In genomic region chr3:136792931-136793330, GRCh38 we compare ENCODE assay signal across 21 cellular contexts. TPM values are rescaled to one million over a fixed set of nuclear protein-coding genes. Genes with fewer than 3 reads are reported as not detected.
DNase-seq lines count a peak whose midpoint lies in the region; ATAC-seq, FAIRE-seq and TF ChIP-seq lines count a peak whose summit lies in the region.
"Had no signal": no experiment of that assay in that cellular context is flagged by ENCODE, and none has a peak within 500 bp of the region (broad histone marks: within the 10 kb centered on the region; RNA-seq: fewer than 3 reads in every experiment).

No MANE protein-coding gene starts in this region.

- H3K36me3 ChIP-seq in BLaER1 treated with 17β-estradiol and CSF1 and Interleukin-3, amounts not matched to agents 10 nM and 100 nM: no peaks in the 10 kb centered on the region
- H3K36me3 ChIP-seq in Karpas-422 (ENCODE audit: insufficient read depth, low read length) (no peaks in the 10 kb centered on the region), PC-3 (ENCODE audit: low read depth, low read length) (no peaks in the 10 kb centered on the region), pancreas (no peaks in the 10 kb centered on the region), psoas muscle (ENCODE audit: insufficient read depth in 1 of 2, low read depth in 1 of 2) (no peaks in the 10 kb centered on the region)

- peaks cover 8 to 31% (median 26%) of the 10 kb centered on the region in 10 experiments for H3K4me1 ChIP-seq in BLaER1 treated with 17β-estradiol and CSF1 and Interleukin-3, amounts not matched to agents 10 nM and 100 nM
- H3K4me1 ChIP-seq in Karpas-422 (ENCODE audit: low read length): peaks cover 3% of the 10 kb centered on the region
- H3K4me1 ChIP-seq in PC-3 (ENCODE audit: insufficient read depth, low read length): no peaks in the 10 kb centered on the region
- H3K4me1 ChIP-seq in pancreas: no peaks in the 10 kb centered on the region
- no peaks in the 10 kb centered on the region for H3K4me1 ChIP-seq in psoas muscle

- H3K36me3 Mint-ChIP-seq in brain: no peaks in the 10 kb centered on the region

- no peak overlapping the region for H3K4me3 ChIP-seq in BLaER1 treated with 17β-estradiol and CSF1 and Interleukin-3, amounts not matched to agents 10 nM and 100 nM
- no peak overlapping the region for H3K4me3 ChIP-seq in Karpas-422 (ENCODE audit: low read length)
- H3K4me3 ChIP-seq in PC-3 (ENCODE audit: low read length): no peak overlapping the region
- no peak overlapping the region for H3K4me3 ChIP-seq in pancreas
- no peak overlapping the region for H3K4me3 ChIP-seq in psoas muscle
- H3K4me3 ChIP-seq: GM23338, SK-N-MC had no signal

- H3K9me2 ChIP-seq in Karpas-422 (replicated peaks; ENCODE audit: insufficient read depth, low read length): no peaks in the 10 kb centered on the region
- H3K9me2 ChIP-seq in PC-3 (replicated peaks; ENCODE audit: low read length): no peaks in the 10 kb centered on the region

- H3K9me3 Mint-ChIP-seq in brain: peaks cover 0 to 3% (median 0%) of the 10 kb centered on the region in 5 experiments
- H3K9me3 Mint-ChIP-seq: GM23338 had no signal

- H3K4me2 ChIP-seq in BLaER1 treated with 17β-estradiol and CSF1 and Interleukin-3, amounts not matched to agents 10 nM and 100 nM: peak overlapping the region in 6 of 11 experiments; percentile 34 to 68 (median 60); a peak in 7 of 22 replicates
- H3K4me2 ChIP-seq in Karpas-422 (ENCODE audit: low read depth, low read length, poor library complexity, severe bottlenecking): no peak overlapping the region
- H3K4me2 ChIP-seq in PC-3 (ENCODE audit: low read length): no peak overlapping the region
- H3K4me2 ChIP-seq: GM23338 had no signal

- H3K9ac ChIP-seq in BLaER1 treated with 17β-estradiol and CSF1 and Interleukin-3, amounts not matched to agents 10 nM and 100 nM: 0 out of 22 replicates have a peak overlapping the region, but pooled peaks of 1 of the 11 experiments have one; percentile 5
- no peak overlapping the region for H3K9ac ChIP-seq in Karpas-422 (ENCODE audit: low read length)
- no peak overlapping the region for H3K9ac ChIP-seq in PC-3 (ENCODE audit: low read length)

- no TSS peak for BruUV-seq in PC-3 (replicated peaks; lab: Mats Ljungman, UMichigan)

- peak overlapping the region; percentile 43; the same call in 1 of the 2 replicates for H2AFZ ChIP-seq in Karpas-422 (ENCODE audit: low read length)
- no peak overlapping the region for H2AFZ ChIP-seq in PC-3 (ENCODE audit: low read length)
- H2AFZ ChIP-seq: GM23338 had no signal

- H3K4me1 Mint-ChIP-seq in brain: peaks cover 38% of the 10 kb centered on the region
- H3K4me1 Mint-ChIP-seq: GM23338 had no signal

- peak overlapping the region in 4 of 5 experiments; percentile 87 to 92 (median 89) for H3K27ac Mint-ChIP-seq in brain
- H3K27ac Mint-ChIP-seq: GM23338 had no signal

- H4K20me1 ChIP-seq in BLaER1 treated with 17β-estradiol and CSF1 and Interleukin-3, amounts not matched to agents 10 nM and 100 nM: no peaks in the 10 kb centered on the region
- H4K20me1 ChIP-seq in Karpas-422 (ENCODE audit: insufficient read depth, low read depth, low read length) (no peaks in the 10 kb centered on the region), PC-3 (ENCODE audit: low read length) (no peaks in the 10 kb centered on the region)

- intact Hi-C loops in PC-3 (cut with micrococcal nuclease) (no loop called here), pancreas (cut with DNase I) (no loop called here), psoas muscle (cut with DNase I) (no loop called here)

- H3K79me2 ChIP-seq in Karpas-422 (ENCODE audit: low read length) (no peaks in the 10 kb centered on the region), PC-3 (ENCODE audit: low read length) (no peaks in the 10 kb centered on the region)

- no peaks in the 10 kb centered on the region for H3F3A ChIP-seq in PC-3 (ENCODE audit: low read length, unreplicated experiment)

- no peaks in the 10 kb centered on the region for H3K9me3 ChIP-seq in BLaER1 treated with 17β-estradiol and CSF1 and Interleukin-3, amounts not matched to agents 10 nM and 100 nM (replicated peaks in 1 of 11)
- H3K9me3 ChIP-seq in Karpas-422 (ENCODE audit: low read length): no peaks in the 10 kb centered on the region
- H3K9me3 ChIP-seq in PC-3 (ENCODE audit: low read length): no peaks in the 10 kb centered on the region
- no peaks in the 10 kb centered on the region for H3K9me3 ChIP-seq in pancreas
- H3K9me3 ChIP-seq in psoas muscle: no peaks in the 10 kb centered on the region

- no peaks in the 10 kb centered on the region for H3K27me3 Mint-ChIP-seq in brain

- WGBS in pancreas, 2 donors: 27 to 52% methylated on average over 1 of the region's 1 CpG
- 66 to 70% (median 67%) methylated on average over 1 of the region's 1 CpG for WGBS in psoas muscle, 3 donors

- H3K27ac ChIP-seq in BLaER1 treated with 17β-estradiol and CSF1 and Interleukin-3, amounts not matched to agents 10 nM and 100 nM: no peak overlapping the region
- H3K27ac ChIP-seq in Karpas-422 (ENCODE audit: low read length): no peak overlapping the region
- no peak overlapping the region for H3K27ac ChIP-seq in PC-3 (ENCODE audit: low read length)
- no peak overlapping the region for H3K27ac ChIP-seq in pancreas
- no peak overlapping the region for H3K27ac ChIP-seq in psoas muscle
- H3K27ac ChIP-seq: HL-60, SK-N-MC had no signal

- H3K27me3 ChIP-seq in BLaER1 treated with 17β-estradiol and CSF1 and Interleukin-3, amounts not matched to agents 10 nM and 100 nM: no peaks in the 10 kb centered on the region
- H3K27me3 ChIP-seq in Karpas-422 (ENCODE audit: low read length) (no peaks in the 10 kb centered on the region; the same call in 1 of the 2 replicates), PC-3 (ENCODE audit: low read length) (no peaks in the 10 kb centered on the region), pancreas (no peaks in the 10 kb centered on the region), psoas muscle (ENCODE audit: insufficient read depth in 3 of 3, low read length in 2 of 3) (no peaks in the 10 kb centered on the region)

- FAIRE-seq in RCC 7860 (lab: Jason Lieb, UNC) (no peak), pancreas (lab: Jason Lieb, UNC) (no peak)

- peak overlapping the region in 1 of 5 experiments; percentile 35 for H3K4me3 Mint-ChIP-seq in brain
- H3K4me3 Mint-ChIP-seq: GM23338 had no signal

- no peak for TF ChIP-seq CTCF in brain (conservative IDR thresholded peaks at IDR 0.05)
- TF ChIP-seq CTCF in PC-3 (conservative IDR thresholded peaks at IDR 0.05; ENCODE audit: low read depth, low read length): no peak
- no peak for TF ChIP-seq CTCF in pancreas (IDR thresholded peaks at IDR 0.05)
- TF ChIP-seq CTCF in psoas muscle (IDR thresholded peaks at IDR 0.05): no peak

- POLR2A ChIA-PET in PC-3 (lab: Charles Lee; ENCODE audit: unreplicated experiment): no interaction called here

- ATAC-seq in PC-3 (no peak), pancreas (no peak), psoas muscle (no peak)
- ATAC-seq: GM23338 had no signal

- DNase-seq in Karpas-422: no peak
- DNase-seq in midbrain (lab: John Stamatoyannopoulos, UW): peak; percentile 54
- no peak for DNase-seq in RCC 7860 (ENCODE audit: low spot score)
- DNase-seq in PC-3: no peak
- no peak for DNase-seq in pancreas
- DNase-seq in psoas muscle: no peak
- DNase-seq: COR-L47, DMS153, GF-D8, HCEC 1CT, IMR-90, MM.1S, NCI-H1092 treated with DMSO at 0.1 percent for 48 hours, NCI-H1694, NCI-H2081 treated with DMSO at 0.1 percent for 48 hours, Right ventricle myocardium superior had no signal

- CTCF ChIA-PET in PC-3 (lab: Charles Lee): no interaction called here

RNA-seq across cellular contexts. Expression of gene SLC35G2, which starts 26.0 kb away (rescaled TPM):
- total RNA-seq in Karpas-422 (2014; rRNA removed; shearing (Covaris generic); ENCODE audit: low replicate concordance): 11.4 and 17.0 TPM in 2 replicates
- polyA plus RNA-seq in brain (ENCODE audit: insufficient read depth, low read depth, low replicate concordance): 12.8 TPM
- 1.8 and 3.7 TPM in 2 replicates for total RNA-seq in PC-3 (2014; rRNA removed)
- 1 to 10 TPM; 1.5 to 7.6 (median 3.2) TPM for total RNA-seq in pancreas
- 1 to 10 TPM; 2.1 to 8.9 TPM for polyA plus RNA-seq in pancreas
- 1 to 10 TPM in 3 of 4 donors, under 1 TPM in 1; 0.69 to 2.5 (median 1.8) TPM for total RNA-seq in psoas muscle
- polyA plus RNA-seq in psoas muscle: 1 to 10 TPM in 2 of 3 donors, under 1 TPM in 1; 0.90 to 1.9 (median 1.2) TPM

RNA-seq across cellular contexts. Expression of gene STAG1, which starts 40.8 kb away (rescaled TPM):
- 12.6 and 13.7 TPM in 2 replicates for total RNA-seq in Karpas-422 (2014; rRNA removed; shearing (Covaris generic); ENCODE audit: low replicate concordance)
- 10.0 TPM for polyA plus RNA-seq in brain (ENCODE audit: insufficient read depth, low read depth, low replicate concordance)
- 13.1 and 14.6 TPM in 2 replicates for total RNA-seq in PC-3 (2014; rRNA removed)
- total RNA-seq in pancreas: 10 to 100 TPM; 17.2 to 24.1 (median 19.5) TPM
- 1 to 10 TPM; 6.8 to 8.3 TPM for polyA plus RNA-seq in pancreas
- 10 to 100 TPM; 17.5 to 27.7 (median 23.1) TPM for total RNA-seq in psoas muscle
- 10 to 100 TPM in 1 of 3 donors, 1 to 10 TPM in 2; 8.8 to 19.7 (median 9.1) TPM for polyA plus RNA-seq in psoas muscle

Comparison
In these comparisons a context has a peak if more than half of its experiments do, and no peak if none do; other contexts are left out.
1. H3K4me2 ChIP-seq: peak in BLaER1 treated with 17β-estradiol and CSF1 and Interleukin-3, amounts not matched to agents 10 nM and 100 nM (6 of 11); none in Karpas-422 (single experiment) and PC-3 (single experiment).